ENCODE assay signal across 25 cellular contexts in genomic region chr10:23386052-23386451, GRCh38. TPM values are rescaled to one million over a fixed set of nuclear protein-coding genes. Genes with fewer than 3 reads are reported as not detected.
DNase-seq lines count a peak whose midpoint lies in the region; ATAC-seq, FAIRE-seq and TF ChIP-seq lines count a peak whose summit lies in the region.
"Had no signal": no experiment of that assay in that cellular context is flagged by ENCODE, and none has a peak within 500 bp of the region (broad histone marks: within the 10 kb centered on the region; RNA-seq: fewer than 3 reads in every experiment).

No MANE protein-coding gene starts in this region.

- H3K9ac ChIP-seq in HepG2 (ENCODE audit: insufficient read depth, low read depth, low read length): no peak overlapping the region
- H3K9ac ChIP-seq: BLaER1 treated with 17β-estradiol and CSF1 and Interleukin-3, amounts not matched to agents 10 nM and 100 nM had no signal

- no peaks in the 10 kb centered on the region for H4K20me1 ChIP-seq in HepG2 (ENCODE audit: insufficient read depth, low read length)
- H4K20me1 ChIP-seq: BLaER1 treated with 17β-estradiol and CSF1 and Interleukin-3, amounts not matched to agents 10 nM and 100 nM had no signal

- CTCF ChIA-PET in HepG2 (lab: Yijun Ruan, JAX; ENCODE audit: low intra/inter-chr PET ratio, low total read pairs): no interaction called here

- H3K4me3 ChIP-seq in HepG2 (replicated peaks in 1 of 3; ENCODE audit: insufficient read depth in 1 of 3, low read depth in 2 of 3, low read length in 3 of 3) (no peak overlapping the region), right lobe of liver (no peak overlapping the region), bronchial epithelial cell (ENCODE audit: low read depth, low read length) (no peak overlapping the region), upper lobe of right lung (no peak overlapping the region), esophagus squamous epithelium (no peak overlapping the region)
- H3K4me3 ChIP-seq: BLaER1 treated with 17β-estradiol and CSF1 and Interleukin-3, amounts not matched to agents 10 nM and 100 nM; GM12878; HAP-1 had no signal

- 42% methylated on average over 3 of the region's 3 CpGs for WGBS in HepG2 (ENCODE audit: low lambda C conversion rate)
- WGBS in right lobe of liver (ENCODE audit: insufficient coverage, low coverage, low lambda C conversion rate, missing lambda C conversion rate): 96% methylated on average over 3 of the region's 3 CpGs
- WGBS in esophagus squamous epithelium, 2 donors: 77 to 82% methylated on average over 3 of the region's 3 CpGs

- H3K4me1 ChIP-seq in HepG2 (ENCODE audit: insufficient read depth, low read length) (no peaks in the 10 kb centered on the region), right lobe of liver (no peaks in the 10 kb centered on the region), upper lobe of right lung (no peaks in the 10 kb centered on the region), esophagus squamous epithelium (peaks cover 0 to 17% (median 0%) of the 10 kb centered on the region in 3 donors)
- H3K4me1 ChIP-seq: BE2C, HAP-1 had no signal

- H3K36me3 ChIP-seq in HepG2 (replicated peaks in 1 of 2; ENCODE audit: control insufficient read depth in 1 of 2, insufficient read depth in 2 of 2, low read length in 2 of 2) (no peaks in the 10 kb centered on the region), right lobe of liver (no peaks in the 10 kb centered on the region), bronchial epithelial cell (ENCODE audit: control insufficient read depth, insufficient read depth, low read length) (no peaks in the 10 kb centered on the region), upper lobe of right lung (no peaks in the 10 kb centered on the region), esophagus squamous epithelium (no peaks in the 10 kb centered on the region)
- H3K36me3 ChIP-seq: BE2C; BLaER1 treated with 17β-estradiol and CSF1 and Interleukin-3, amounts not matched to agents 10 nM and 100 nM; HAP-1 had no signal

- TF ChIP-seq POLR2A in HepG2 (IDR thresholded peaks at IDR 0.05; ENCODE audit: insufficient read depth in 1 of 2, low read depth in 2 of 2, low read length in 2 of 2) (no peak), right lobe of liver (IDR thresholded peaks at IDR 0.05) (no peak), esophagus squamous epithelium (IDR thresholded peaks at IDR 0.05) (no peak)

- TF ChIP-seq CTCF in HepG2 (CRISPR knock-in tag; IDR thresholded peaks at IDR 0.05): no peak
- TF ChIP-seq CTCF in right lobe of liver (IDR thresholded peaks at IDR 0.05): no peak
- TF ChIP-seq CTCF in bronchial epithelial cell (IDR thresholded peaks at IDR 0.05; ENCODE audit: insufficient read depth, low read length, severe bottlenecking): no peak
- TF ChIP-seq CTCF in upper lobe of right lung (IDR thresholded peaks at IDR 0.05): no peak
- no peak for TF ChIP-seq CTCF in esophagus squamous epithelium (IDR thresholded peaks at IDR 0.05)

- ATAC-seq in HepG2: no peak
- no peak for ATAC-seq in right lobe of liver
- ATAC-seq in upper lobe of right lung: peak; percentile 43
- ATAC-seq in GM21786 (IDR thresholded peaks at IDR 0.05; ENCODE audit: unreplicated experiment): no peak
- ATAC-seq: GM12878 had no signal

- intact Hi-C loops in HepG2 (cut with micrococcal nuclease; ENCODE audit: unreplicated experiment): no loop called here
- intact Hi-C loops in right lobe of liver (cut with DNase I): no loop called here
- intact Hi-C loops in upper lobe of right lung (cut with DNase I): no loop called here
- intact Hi-C loops in esophagus squamous epithelium (cut with DNase I): no loop called here

- no peak overlapping the region for H2AFZ ChIP-seq in HepG2 (ENCODE audit: low read length)

- BruUV-seq in HepG2 (replicated peaks; lab: Mats Ljungman, UMichigan): no TSS peak

- no peaks in the 10 kb centered on the region; a peak in 1 of 5 replicates for H3K27me3 ChIP-seq in HepG2 (ENCODE audit: control insufficient read depth in 1 of 2, insufficient read depth in 2 of 2, low read length in 2 of 2)
- H3K27me3 ChIP-seq in right lobe of liver: no peaks in the 10 kb centered on the region
- H3K27me3 ChIP-seq in bronchial epithelial cell (ENCODE audit: control insufficient read depth, insufficient read depth, low read length): no peaks in the 10 kb centered on the region
- H3K27me3 ChIP-seq in upper lobe of right lung: no peaks in the 10 kb centered on the region
- no peaks in the 10 kb centered on the region for H3K27me3 ChIP-seq in esophagus squamous epithelium
- H3K27me3 ChIP-seq: BE2C; BLaER1 treated with 17β-estradiol and CSF1 and Interleukin-3, amounts not matched to agents 10 nM and 100 nM had no signal

- no peak for TF ChIP-seq RAD21 in HepG2 (CRISPR knock-in tag; IDR thresholded peaks at IDR 0.05)

- in situ Hi-C loops in HepG2 (cut with HindIII; ENCODE audit: extremely low pct_ligation_motif_present, low pct_unique_long_range_greater_than_20kb): no loop called here

- TF ChIP-seq EP300 in HepG2 (IDR thresholded peaks at IDR 0.05; ENCODE audit: low read depth in 2 of 2, low read length in 2 of 2) (no peak), HepG2 (CRISPR knock-in tag; IDR thresholded peaks at IDR 0.05; ENCODE audit: borderline replicate concordance) (no peak)

- POLR2A ChIA-PET in HepG2 (lab: Yijun Ruan, JAX): no interaction called here

- H3K9me3 ChIP-seq in HepG2 (ENCODE audit: low read length) (no peaks in the 10 kb centered on the region), right lobe of liver (no peaks in the 10 kb centered on the region), upper lobe of right lung (no peaks in the 10 kb centered on the region), esophagus squamous epithelium (no peaks in the 10 kb centered on the region)
- H3K9me3 ChIP-seq: BE2C, HAP-1 had no signal

- H3K27ac ChIP-seq in HepG2 (ENCODE audit: extremely low read length, insufficient read depth, low read length) (no peak overlapping the region), right lobe of liver (no peak overlapping the region), upper lobe of right lung (no peak overlapping the region), esophagus squamous epithelium (no peak overlapping the region)
- H3K27ac ChIP-seq: 22Rv1; BLaER1 treated with 17β-estradiol and CSF1 and Interleukin-3, amounts not matched to agents 10 nM and 100 nM had no signal

- FAIRE-seq in HepG2 (lab: Jason Lieb, UNC) (no peak), bronchial epithelial cell (lab: Jason Lieb, UNC) (no peak)
- FAIRE-seq: A204.1, D721Med, GM12878, H54 had no signal

- H3K79me2 ChIP-seq in HepG2 (ENCODE audit: insufficient read depth, low read length): no peaks in the 10 kb centered on the region

- DNase-seq in HepG2 (ENCODE audit: low spot score) (no peak), right lobe of liver (no peak), bronchial epithelial cell (ENCODE audit: low read depth) (peak; percentile 53), upper lobe of right lung (no peak), esophagus squamous epithelium (lab: John Stamatoyannopoulos, UW) (no peak)
- DNase-seq: ACHN; AML-193; BE2C; CD4-positive, alpha-beta T cell; CD8-positive, alpha-beta memory T cell; DMS 273 treated with DMSO at 0.1 percent for 48 hours; DMS79; EL; GDM1; GOT3; HFFc6 had no signal

- no peak overlapping the region for H3K4me2 ChIP-seq in HepG2 (ENCODE audit: low read depth, low read length)
- H3K4me2 ChIP-seq: BLaER1 treated with 17β-estradiol and CSF1 and Interleukin-3, amounts not matched to agents 10 nM and 100 nM had no signal

RNA-seq across cellular contexts. Expression of gene C10orf67, which starts 41.5 kb away (rescaled TPM):
- total RNA-seq in HepG2 (2016; rRNA removed; fragmentation: Illumina TruSeq; extraction: Trizol) (not detected in 2 replicates), right lobe of liver (not detected), bronchial epithelial cell (0.26 TPM in 1 of 2 replicates, not detected in the other), upper lobe of right lung (1.6 TPM), esophagus squamous epithelium (under 1 TPM in 2 of 4 donors, not detected in 2; 0.18 to 0.27 TPM)
- total RNA-seq in HepG2 (2016; cell fraction: cytosol; rRNA removed; fragmentation: Illumina TruSeq; extraction: Trizol; ENCODE audit: low read depth): not detected in 2 replicates
- not detected in 2 replicates for total RNA-seq in HepG2 (2016; cell fraction: insoluble cytoplasmic fraction; rRNA removed; fragmentation: Illumina TruSeq; extraction: Trizol)
- total RNA-seq in HepG2 (2016; cell fraction: membrane; rRNA removed; fragmentation: Illumina TruSeq; extraction: Trizol): not detected in 2 replicates
- not detected in 2 replicates for total RNA-seq in HepG2 (2016; cell fraction: nucleus; rRNA removed; fragmentation: Illumina TruSeq; extraction: Trizol)
- polyA plus RNA-seq in HepG2 (2011; rRNA removed): not detected in 2 replicates
- polyA plus RNA-seq in HepG2 (2011; cell fraction: cytosol; rRNA removed): not detected in 2 replicates
- polyA plus RNA-seq in HepG2 (2011; cell fraction: nucleus; rRNA removed): not detected in 2 replicates
- not detected in 2 replicates for polyA plus RNA-seq in HepG2 (2012)
- not detected in 2 replicates for polyA plus RNA-seq in HepG2 (2016; cell fraction: cytosol; fragmentation: Illumina TruSeq; extraction: Trizol; ENCODE audit: low read depth)
- not detected in 2 replicates for polyA plus RNA-seq in HepG2 (2016; cell fraction: insoluble cytoplasmic fraction; fragmentation: Illumina TruSeq; extraction: Trizol; ENCODE audit: low read depth)
- polyA plus RNA-seq in HepG2 (2016; cell fraction: membrane; fragmentation: Illumina TruSeq; extraction: Trizol; ENCODE audit: low read depth): not detected in 2 replicates
- not detected in 2 replicates for polyA plus RNA-seq in HepG2 (2016; cell fraction: nucleus; fragmentation: Illumina TruSeq; extraction: Trizol; ENCODE audit: insufficient read depth, low read depth)
- polyA minus RNA-seq in HepG2 (2011; rRNA and poly(A)+ RNA removed; ENCODE audit: low replicate concordance): 0.23 TPM in 1 of 2 replicates, not detected in the other
- polyA minus RNA-seq in HepG2 (2011; cell fraction: cytosol; rRNA and poly(A)+ RNA removed): not detected in 2 replicates
- polyA minus RNA-seq in HepG2 (2011; cell fraction: nucleus; rRNA and poly(A)+ RNA removed): not detected in 2 replicates
- total RNA-seq: CD4-positive, alpha-beta T cell; CD8-positive, alpha-beta memory T cell had no signal
- polyA plus RNA-seq: CD14-positive monocyte, GM12878 had no signal

RNA-seq across cellular contexts. Expression of gene OTUD1, which starts 52.8 kb away (rescaled TPM):
- total RNA-seq in HepG2 (2016; rRNA removed; fragmentation: Illumina TruSeq; extraction: Trizol): 1.2 and 1.3 TPM in 2 replicates
- 0.10 and 0.18 TPM in 2 replicates for total RNA-seq in HepG2 (2016; cell fraction: cytosol; rRNA removed; fragmentation: Illumina TruSeq; extraction: Trizol; ENCODE audit: low read depth)
- total RNA-seq in HepG2 (2016; cell fraction: insoluble cytoplasmic fraction; rRNA removed; fragmentation: Illumina TruSeq; extraction: Trizol): 1.3 TPM in 2 replicates
- total RNA-seq in HepG2 (2016; cell fraction: membrane; rRNA removed; fragmentation: Illumina TruSeq; extraction: Trizol): 1.00 and 1.5 TPM in 2 replicates
- total RNA-seq in HepG2 (2016; cell fraction: nucleus; rRNA removed; fragmentation: Illumina TruSeq; extraction: Trizol): 1.8 and 3.3 TPM in 2 replicates
- polyA plus RNA-seq in HepG2 (2011; rRNA removed): 1.4 and 1.6 TPM in 2 replicates
- polyA plus RNA-seq in HepG2 (2011; cell fraction: cytosol; rRNA removed): 0.90 and 1.2 TPM in 2 replicates
- 0.95 and 1.1 TPM in 2 replicates for polyA plus RNA-seq in HepG2 (2011; cell fraction: nucleus; rRNA removed)
- polyA plus RNA-seq in HepG2 (2012): 3.4 and 3.5 TPM in 2 replicates
- 0.28 and 0.36 TPM in 2 replicates for polyA plus RNA-seq in HepG2 (2016; cell fraction: cytosol; fragmentation: Illumina TruSeq; extraction: Trizol; ENCODE audit: low read depth)
- polyA plus RNA-seq in HepG2 (2016; cell fraction: insoluble cytoplasmic fraction; fragmentation: Illumina TruSeq; extraction: Trizol; ENCODE audit: low read depth): 1.7 and 2.0 TPM in 2 replicates
- 0.70 and 1.1 TPM in 2 replicates for polyA plus RNA-seq in HepG2 (2016; cell fraction: membrane; fragmentation: Illumina TruSeq; extraction: Trizol; ENCODE audit: low read depth)
- polyA plus RNA-seq in HepG2 (2016; cell fraction: nucleus; fragmentation: Illumina TruSeq; extraction: Trizol; ENCODE audit: insufficient read depth, low read depth): 2.5 TPM in 2 replicates
- polyA minus RNA-seq in HepG2 (2011; rRNA and poly(A)+ RNA removed; ENCODE audit: low replicate concordance): 1.9 and 5.2 TPM in 2 replicates
- 1.5 and 1.7 TPM in 2 replicates for polyA minus RNA-seq in HepG2 (2011; cell fraction: cytosol; rRNA and poly(A)+ RNA removed)
- polyA minus RNA-seq in HepG2 (2011; cell fraction: nucleus; rRNA and poly(A)+ RNA removed): 2.8 and 3.7 TPM in 2 replicates
- total RNA-seq in right lobe of liver: 1 to 10 TPM; 3.2 to 6.4 (median 4.5) TPM
- total RNA-seq in bronchial epithelial cell: 9.9 and 16.8 TPM in 2 replicates
- 29.4 TPM for total RNA-seq in upper lobe of right lung
- 10 to 100 TPM in 1 of 4 donors, 1 to 10 TPM in 3; 4.3 to 10.1 (median 6.4) TPM for total RNA-seq in esophagus squamous epithelium
